9 cellular contexts compared by ENCODE assay signal in the genomic region with DNA sequence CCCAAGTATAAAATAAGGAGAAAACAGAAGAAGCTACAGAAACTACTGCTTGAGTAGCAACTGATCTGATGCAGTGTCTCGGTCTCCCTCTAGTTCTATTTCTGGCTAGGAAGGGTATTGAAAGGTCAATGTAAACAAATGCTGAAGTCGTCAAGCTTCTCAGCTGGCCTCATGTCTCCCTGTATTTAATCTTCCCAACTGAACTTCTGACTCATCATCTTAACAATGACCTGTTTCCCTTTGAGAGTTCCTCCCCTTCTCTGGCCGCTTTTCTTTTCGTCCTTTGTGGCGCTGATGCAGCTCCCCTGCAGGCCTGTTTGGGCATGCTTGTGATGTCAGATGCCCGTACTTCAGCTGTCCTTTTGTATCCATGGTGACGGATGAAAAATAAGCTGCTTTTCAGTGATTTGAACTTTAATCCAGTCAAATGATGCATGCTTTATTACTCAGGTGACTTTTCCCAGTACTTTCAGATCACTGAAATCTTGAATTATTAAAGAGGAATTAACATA. TPM values are rescaled to one million over a fixed set of nuclear protein-coding genes. Genes with fewer than 3 reads are reported as not detected.
DNase-seq lines count a peak whose midpoint lies in the region; ATAC-seq, FAIRE-seq and TF ChIP-seq lines count a peak whose summit lies in the region.
"Had no signal": no experiment of that assay in that cellular context is flagged by ENCODE, and none has a peak within 500 bp of the region (broad histone marks: within the 10 kb centered on the region; RNA-seq: fewer than 3 reads in every experiment).

No MANE protein-coding gene starts in this region.

- DNase-seq in CD1c-positive myeloid dendritic cell (ENCODE audit: extremely low spot score) (peak; percentile 84), GM19239 (ENCODE audit: insufficient read length, low spot score) (peak; percentile 20), NCI-H2227 (lab: John Stamatoyannopoulos, UW; ENCODE audit: unreplicated experiment) (peak; percentile 89), amniotic epithelial cell (ENCODE audit: low read depth) (peak; percentile 98), cardiac muscle cell (ENCODE audit: low read depth in 1 of 2, low spot score in 1 of 2) (peak; percentile 76 to 99), pons (ENCODE audit: low spot score) (peak; percentile 96)
- no peak for DNase-seq in CD8-positive, alpha-beta memory T cell

- no peaks in the 10 kb centered on the region for H3K9me3 Mint-ChIP-seq in CD8-positive, alpha-beta memory T cell
- H3K9me3 Mint-ChIP-seq: T-helper 1 cell treated with Interleukin-12 subunit alpha and Interleukin-12 subunit beta and Interleukin-4 antibody, amounts not matched to agents 30 μg/mL and 1 μg/mL, for 36 hours had no signal

- FAIRE-seq in GM19239 (lab: Jason Lieb, UNC): peak; percentile 97

- H3K27me3 Mint-ChIP-seq in CD8-positive, alpha-beta memory T cell: peaks cover 12 to 16% of the 10 kb centered on the region in 2 donors

- ATAC-seq in HG03139 (IDR thresholded peaks at IDR 0.05; ENCODE audit: unreplicated experiment): peak; percentile 76

- peak overlapping the region; percentile 86 for H3K27ac ChIP-seq in cardiac muscle cell
- no peak overlapping the region for H3K27ac ChIP-seq in CD8-positive, alpha-beta memory T cell (ENCODE audit: low read depth, low read length)

- H3K4me1 ChIP-seq in cardiac muscle cell (ENCODE audit: low read depth): peaks cover 24% of the 10 kb centered on the region
- no peaks in the 10 kb centered on the region for H3K4me1 ChIP-seq in CD8-positive, alpha-beta memory T cell (ENCODE audit: insufficient read depth, low read length)

- no peaks in the 10 kb centered on the region for H3K4me1 Mint-ChIP-seq in CD8-positive, alpha-beta memory T cell

- H3K36me3 Mint-ChIP-seq in CD8-positive, alpha-beta memory T cell: no peaks in the 10 kb centered on the region

- H3K27ac Mint-ChIP-seq in CD8-positive, alpha-beta memory T cell: no peak overlapping the region
- H3K27ac Mint-ChIP-seq: T-helper 1 cell treated with Interleukin-12 subunit alpha and Interleukin-12 subunit beta and Interleukin-4 antibody, amounts not matched to agents 30 μg/mL and 1 μg/mL, for 36 hours had no signal

- no peaks in the 10 kb centered on the region for H3K9me3 ChIP-seq in cardiac muscle cell (ENCODE audit: low read depth)
- H3K9me3 ChIP-seq in CD8-positive, alpha-beta memory T cell (ENCODE audit: low read length): no peaks in the 10 kb centered on the region

- CTCF ChIA-PET in CD8-positive, alpha-beta memory T cell (lab: Charles Lee): no interaction called here

- peak overlapping the region; percentile 10 for H3K4me3 ChIP-seq in cardiac muscle cell
- H3K4me3 ChIP-seq in CD8-positive, alpha-beta memory T cell (ENCODE audit: low read length): no peak overlapping the region

- no peaks in the 10 kb centered on the region for H3K36me3 ChIP-seq in cardiac muscle cell
- H3K36me3 ChIP-seq in CD8-positive, alpha-beta memory T cell (ENCODE audit: insufficient read depth, low read length): no peaks in the 10 kb centered on the region

- no peak overlapping the region for H3K4me3 Mint-ChIP-seq in CD8-positive, alpha-beta memory T cell
- H3K4me3 Mint-ChIP-seq: T-helper 1 cell treated with Interleukin-12 subunit alpha and Interleukin-12 subunit beta and Interleukin-4 antibody, amounts not matched to agents 30 μg/mL and 1 μg/mL, for 36 hours had no signal

- peak; percentile 74 for TF ChIP-seq CTCF in cardiac muscle cell (IDR thresholded peaks at IDR 0.05; ENCODE audit: low read depth, low read length)

- H3K27me3 ChIP-seq in cardiac muscle cell: no peaks in the 10 kb centered on the region
- H3K27me3 ChIP-seq in CD8-positive, alpha-beta memory T cell (ENCODE audit: insufficient read depth, low read length, poor library complexity, severe bottlenecking): no peaks in the 10 kb centered on the region

- POLR2A ChIA-PET in CD8-positive, alpha-beta memory T cell (lab: Charles Lee): no interaction called here

RNA-seq across cellular contexts. Expression of a gene that starts 7.8 kb away (rescaled TPM):
- 3.5 and 5.9 TPM in 2 replicates for total RNA-seq in cardiac muscle cell
- polyA plus RNA-seq in cardiac muscle cell: 4.3 and 6.6 TPM in 2 replicates
- total RNA-seq in CD8-positive, alpha-beta memory T cell: under 1 TPM; 0.16 to 0.22 TPM
- polyA plus RNA-seq in CD8-positive, alpha-beta memory T cell: 0.12 TPM

Comparison
In these comparisons a context has a peak if more than half of its experiments do, and no peak if none do; other contexts are left out.
1. DNase-seq: peak in CD1c-positive myeloid dendritic cell (single experiment), GM19239 (single experiment), NCI-H2227 (single experiment), amniotic epithelial cell (single experiment), cardiac muscle cell (2 of 2) and pons (single experiment); none in CD8-positive, alpha-beta memory T cell (0 of 5).